ENCODE assay signal across 8 cellular contexts in genomic region chr2:97011977-97012569, GRCh38. TPM values are rescaled to one million over a fixed set of nuclear protein-coding genes. Genes with fewer than 3 reads are reported as not detected.
DNase-seq lines count a peak whose midpoint lies in the region; ATAC-seq, FAIRE-seq and TF ChIP-seq lines count a peak whose summit lies in the region.

No MANE protein-coding gene starts in this region.

- H3K4me3 ChIP-seq in K562 (no peak overlapping the region), lower lobe of right lung (no peak overlapping the region)

- POLR2A ChIA-PET in K562 (lab: Yijun Ruan, JAX), result no interaction called here

- peak; percentile 36 to 57 (median 39); a peak in 3 of 6 replicates for TF ChIP-seq CTCF in K562 (IDR thresholded peaks at IDR 0.05 in 2 of 3, conservative IDR thresholded peaks at IDR 0.05 in 1 of 3; ENCODE audit: insufficient read depth in 2 of 3, low read depth in 1 of 3, low read length in 3 of 3)
- peak; percentile 38 for TF ChIP-seq CTCF in lower lobe of right lung (IDR thresholded peaks at IDR 0.05)

- 1% methylated on average over 4 of the region's 4 CpGs for WGBS in K562 (ENCODE audit: insufficient coverage, low coverage, missing lambda C conversion rate)

- TF ChIP-seq EP300 in K562 (IDR thresholded peaks at IDR 0.05; ENCODE audit: low read length), result no peak

- DNase-seq in AG20443 (ENCODE audit: low spot score) (peak; percentile 23), GM04504 (ENCODE audit: low read depth) (peak; percentile 14), NCI-H345 treated with DMSO at 0.1 percent for 48 hours (lab: John Stamatoyannopoulos, UW; ENCODE audit: unreplicated experiment) (peak; percentile 52), K562 (ENCODE audit: extremely low read depth in 1 of 4, low spot score in 3 of 4) (peak in 1 of 4 experiments; percentile 57), lower lobe of right lung (no peak), ecto neural progenitor cell (ENCODE audit: low spot score) (no peak)
- no peak for DNase-seq in activated effector memory CD4-positive, alpha-beta T cell treated with Interleukin-2 at 50 U/mL for 16 hours

- FAIRE-seq in K562 (lab: Jason Lieb, UNC), result peak; percentile 42

- H3K36me3 ChIP-seq in K562 (ENCODE audit: control insufficient read depth, insufficient read depth, low read length), result no peaks in the 10 kb centered on the region
- H3K36me3 ChIP-seq in lower lobe of right lung, result no peaks in the 10 kb centered on the region

- TF ChIP-seq RAD21 in K562 (CRISPR knock-in tag; conservative IDR thresholded peaks at IDR 0.05 in 1 of 2, IDR thresholded peaks at IDR 0.05 in 1 of 2), result peak; percentile 44 to 60

- no peaks in the 10 kb centered on the region for H3K9me1 ChIP-seq in K562 (ENCODE audit: control insufficient read depth, insufficient read depth, low read length)

- H3K4me1 ChIP-seq in K562 (replicated peaks in 1 of 2; ENCODE audit: control insufficient read depth in 2 of 2, insufficient read depth in 2 of 2, low read length in 2 of 2), result no peaks in the 10 kb centered on the region
- H3K4me1 ChIP-seq in lower lobe of right lung, result no peaks in the 10 kb centered on the region

- no TSS peak for BruUV-seq in K562 (replicated peaks; lab: Mats Ljungman, UMichigan)

- no peak overlapping the region for H3K9ac ChIP-seq in K562 (ENCODE audit: insufficient read depth in 1 of 2, low read depth in 2 of 2, low read length in 2 of 2)

- H3K27me3 ChIP-seq in K562 (ENCODE audit: control insufficient read depth in 2 of 2, insufficient read depth in 2 of 2, low read length in 2 of 2) (peaks cover 5% of the 10 kb centered on the region in 2 experiments; a peak in 4 of 5 replicates), lower lobe of right lung (ENCODE audit: low read depth) (peaks cover 3% of the 10 kb centered on the region)

- ATAC-seq in K562 (0 out of 3 replicates have a peak, but pooled peaks have one; percentile 41), lower lobe of right lung (no peak), HG03521 (IDR thresholded peaks at IDR 0.05; ENCODE audit: unreplicated experiment) (no peak)

- TF ChIP-seq POLR2A in K562 (conservative IDR thresholded peaks at IDR 0.05), result no peak

- no peak overlapping the region for H2AFZ ChIP-seq in K562 (ENCODE audit: low read depth, low read length)

- H4K20me1 ChIP-seq in K562 (replicated peaks; ENCODE audit: control insufficient read depth, insufficient read depth, low read length), result no peaks in the 10 kb centered on the region

- intact Hi-C loops in K562 (cut with micrococcal nuclease) (loop anchor here (2.0 kb wide), 1 partner anchor 101 kb away; the partner anchor contains the start of gene ANKRD36), lower lobe of right lung (cut with DNase I) (no loop called here)

- H3K27ac ChIP-seq in K562 (ENCODE audit: extremely low read depth, low read depth, low read length), result no peak overlapping the region
- H3K27ac ChIP-seq in lower lobe of right lung, result no peak overlapping the region

- in situ Hi-C loops in K562 (cut with MboI), result no loop called here

- H3K4me2 ChIP-seq in K562 (ENCODE audit: insufficient read depth, low read length), result no peak overlapping the region

- H3K9me3 ChIP-seq in K562 (replicated peaks; ENCODE audit: control insufficient read depth, insufficient read depth, low read depth, low read length) (no peaks in the 10 kb centered on the region), lower lobe of right lung (no peaks in the 10 kb centered on the region)

- H3K79me2 ChIP-seq in K562 (ENCODE audit: control insufficient read depth, insufficient read depth, low read length), result no peaks in the 10 kb centered on the region

- CTCF ChIA-PET in K562 (lab: Yijun Ruan, JAX; ENCODE audit: low intra/inter-chr PET ratio), result interaction anchor here (0.6 to 1.6 kb wide), 3 partner anchors 98 to 154 kb away, joined by 4 to 14 read pairs (median 5); partner anchors contain the start of genes ANKRD36 and ANKRD39

TF ChIP-seq in K562, 482 proteins besides CTCF, POLR2A, EP300 and RAD21 (continues in another document):
- TF ChIP-seq SP2 (IDR thresholded peaks at IDR 0.05; ENCODE audit: extremely low read depth, low read depth, low read length, poor library complexity, severe bottlenecking) (no peak), CREB3L1 (IDR thresholded peaks at IDR 0.05; ENCODE audit: borderline replicate concordance, low read depth) (no peak), FOXK2 (conservative IDR thresholded peaks at IDR 0.05 in 1 of 2, IDR thresholded peaks at IDR 0.05 in 1 of 2; ENCODE audit: low read depth in 2 of 2) (no peak), PTTG1 (tag; IDR thresholded peaks at IDR 0.05; ENCODE audit: low read depth) (no peak), PRMT5 (CRISPR knock-in tag; IDR thresholded peaks at IDR 0.05) (no peak), MCM2 (IDR thresholded peaks at IDR 0.05; ENCODE audit: low read depth) (no peak), BDP1 (IDR thresholded peaks at IDR 0.05; ENCODE audit: insufficient read depth, insufficient read length) (no peak), YY1 (IDR thresholded peaks at IDR 0.05; ENCODE audit: borderline replicate concordance in 1 of 3, control insufficient read depth in 1 of 3, extremely low read depth in 1 of 3, insufficient read depth in 3 of 3, insufficient read length in 1 of 3, insufficient replicate concordance in 2 of 3, low read depth in 1 of 3, low read length in 2 of 3) (no peak), TCF3 (CRISPR knock-in tag; IDR thresholded peaks at IDR 0.05) (no peak), LEF1 (IDR thresholded peaks at IDR 0.05) (no peak), ARID3B (CRISPR knock-in tag; IDR thresholded peaks at IDR 0.05; ENCODE audit: borderline replicate concordance) (no peak), CHD2 (IDR thresholded peaks at IDR 0.05; ENCODE audit: low read depth, low read length) (no peak), CTCFL (IDR thresholded peaks at IDR 0.05; ENCODE audit: borderline replicate concordance, insufficient read depth, low read depth, low read length, poor library complexity, severe bottlenecking) (no peak), RBBP5 (IDR thresholded peaks at IDR 0.05; ENCODE audit: borderline replicate concordance, insufficient read depth, low read length, poor library complexity, severe bottlenecking) (no peak), PCBP1 (IDR thresholded peaks at IDR 0.05; ENCODE audit: low read depth, low read length, poor library complexity, severe bottlenecking) (no peak)

RNA-seq across cellular contexts. Expression of gene FAM178B, which starts 25.7 kb away (rescaled TPM):
- 43.9 and 142 TPM in 2 replicates for total RNA-seq in K562 (2011; cell fraction: chromatin; rRNA removed; ENCODE audit: low replicate concordance)
- total RNA-seq in K562 (2011; cell fraction: nucleolus; rRNA removed), result 242 and 249 TPM in 2 replicates
- 153 and 176 TPM in 2 replicates for total RNA-seq in K562 (2011; cell fraction: nucleoplasm; rRNA removed)
- 68.1 and 118 TPM in 2 replicates for total RNA-seq in K562 (2014; rRNA removed)
- total RNA-seq in K562 (2014; rRNA removed; fragmentation: Illumina TruSeq; extraction: Trizol), result 10.0 and 20.6 TPM in 2 replicates
- 79.9 and 82.6 TPM in 2 replicates for total RNA-seq in K562 (2015; rRNA removed; fragmentation: Illumina TruSeq; extraction: Trizol)
- 152 and 177 TPM in 2 replicates for total RNA-seq in K562 (2021)
- 68.4 and 788 TPM in 2 replicates for polyA plus RNA-seq in K562 (2011; rRNA removed)
- 415 and 947 TPM in 2 replicates for polyA plus RNA-seq in K562 (2011; cell fraction: cytosol; rRNA removed)
- 317 and 745 TPM in 2 replicates for polyA plus RNA-seq in K562 (2011; cell fraction: nucleus; rRNA removed)
- 495 and 1,020 TPM in 2 replicates for polyA plus RNA-seq in K562 (2012)
- 175 and 265 TPM in 2 replicates for polyA plus RNA-seq in K562 (2014; fragmentation: Illumina TruSeq; extraction: Trizol)
- 10 to 100 TPM; 19.0 to 41.5 TPM for polyA plus RNA-seq in K562 (2014; fragmentation: Nextera tagmentation; extraction: Ambion mirVana)
- 139 and 175 TPM in 2 replicates for polyA plus RNA-seq in K562 (2014; rRNA removed)
- polyA minus RNA-seq in K562 (2011; rRNA and poly(A)+ RNA removed), result 36.1 and 135 TPM in 2 replicates
- 62.9 and 369 TPM in 2 replicates for polyA minus RNA-seq in K562 (2011; cell fraction: cytosol; rRNA and poly(A)+ RNA removed)
- 23.2 and 101 TPM in 2 replicates for polyA minus RNA-seq in K562 (2011; cell fraction: nucleus; rRNA and poly(A)+ RNA removed)
- total RNA-seq in lower lobe of right lung, result 0.38 TPM

Comparison
In these comparisons a context has a peak if more than half of its experiments do, and no peak if none do; other contexts are left out.
1. DNase-seq: peak in AG20443 (single experiment), GM04504 (single experiment) and NCI-H345 treated with DMSO at 0.1 percent for 48 hours (single experiment); none in lower lobe of right lung (single experiment), activated effector memory CD4-positive, alpha-beta T cell treated with Interleukin-2 at 50 U/mL for 16 hours (single experiment) and ecto neural progenitor cell (single experiment).